In the genomic region with DNA sequence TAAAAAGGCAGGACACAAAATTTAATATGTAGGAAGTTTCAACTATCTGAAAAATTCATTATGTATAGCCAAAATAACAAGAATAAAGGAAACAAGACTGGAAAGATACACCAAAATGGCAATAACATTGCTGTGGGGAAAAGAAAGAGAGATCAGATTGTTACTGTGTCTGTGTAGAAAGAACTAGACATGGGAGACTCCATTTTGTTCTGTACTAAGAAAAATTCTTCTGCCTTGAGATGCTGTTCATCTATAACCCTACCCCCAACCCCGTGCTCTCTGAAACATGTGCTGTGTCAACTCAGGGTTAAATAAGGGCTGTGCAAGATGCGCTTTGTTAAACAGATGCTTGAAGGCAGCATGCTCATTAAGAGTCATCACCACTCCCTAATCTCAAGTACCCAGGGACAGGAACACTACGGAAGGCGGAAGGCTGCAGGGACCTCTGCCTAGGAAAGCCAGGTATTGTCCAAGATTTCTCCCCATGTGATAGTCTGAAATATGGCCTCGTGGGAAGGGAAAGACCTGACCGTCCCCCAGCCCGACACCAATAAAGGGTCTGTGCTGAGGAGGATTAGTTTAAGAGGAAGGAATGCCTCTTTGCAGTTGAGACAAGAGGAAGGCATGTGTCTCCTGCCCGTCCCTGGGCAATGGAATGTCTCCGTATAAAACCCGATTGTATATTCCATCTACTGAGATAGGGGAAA, we compare ENCODE assay signal across 1 cellular context.
A peak's percentile ranks its signal among the peaks of the same experiment; 100 is the strongest.
TF ChIP-seq lines count a peak whose summit lies in the region.

No MANE protein-coding gene starts in this region.

TF ChIP-seq in H1, 55 proteins besides CTCF, POLR2A, EP300 and RAD21:
- TF ChIP-seq ASH2L (IDR thresholded peaks at IDR 0.05; ENCODE audit: low read length) (peak; percentile 51), RBBP5 (IDR thresholded peaks at IDR 0.05; ENCODE audit: borderline replicate concordance, low read depth, low read length) (0 out of 2 replicates have a peak, but pooled peaks have one; percentile 30), TAF1 (IDR thresholded peaks at IDR 0.05; ENCODE audit: low read depth, low read length) (0 out of 2 replicates have a peak, but pooled peaks have one; percentile 33), TBP (IDR thresholded peaks at IDR 0.05; ENCODE audit: low read depth, low read length) (peak; percentile 49; the same call in 1 of the 2 replicates)
